In genomic region chr2:19670303-19670702, GRCh38 we compare ENCODE assay signal across 13 cellular contexts.
A peak's percentile ranks its signal among the peaks of the same experiment; 100 is the strongest.
DNase-seq lines count a peak whose midpoint lies in the region; ATAC-seq and TF ChIP-seq lines count a peak whose summit lies in the region.
"Had no signal": no experiment of that assay in that cellular context is flagged by ENCODE, and none has a peak within 500 bp of the region (broad histone marks: within the 10 kb centered on the region; RNA-seq: fewer than 3 reads in every experiment).

No MANE protein-coding gene starts in this region.

- DNase-seq in SK-N-MC (ENCODE audit: low read depth, low spot score) (no peak), fibroblast of villous mesenchyme (ENCODE audit: low read depth) (peak; percentile 77), renal cortical epithelial cell (ENCODE audit: low read depth) (peak; percentile 51), NCI-H2196 treated with DMSO at 0.1 percent for 48 hours (lab: John Stamatoyannopoulos, UW; ENCODE audit: unreplicated experiment) (no peak)
- DNase-seq: AML-193; Caco-2; CD8-positive, alpha-beta memory T cell; HCEC 1CT had no signal

- peak overlapping the region; percentile 9; the same call in 1 of the 2 replicates for H3K4me3 ChIP-seq in SK-N-MC
- H3K4me3 ChIP-seq in fibroblast of villous mesenchyme (ENCODE audit: low read depth, low read length), result no peak overlapping the region
- H3K4me3 ChIP-seq: BLaER1, GM12878, K562 had no signal

- ATAC-seq in GM18867 (IDR thresholded peaks at IDR 0.05; ENCODE audit: unreplicated experiment), result no peak
- ATAC-seq in GM21723 (IDR thresholded peaks at IDR 0.05; ENCODE audit: unreplicated experiment), result no peak
- ATAC-seq: GM12878, K562 had no signal

- no peak for TF ChIP-seq CTCF in fibroblast of villous mesenchyme (IDR thresholded peaks at IDR 0.05; ENCODE audit: insufficient read depth, low read depth, low read length)

- H3K27ac ChIP-seq in SK-N-MC, result no peak overlapping the region
- H3K27ac ChIP-seq: BLaER1 had no signal

- H3K9ac ChIP-seq in SK-N-MC (ENCODE audit: insufficient read length), result no peak overlapping the region
- H3K9ac ChIP-seq: BLaER1 had no signal

- no peaks in the 10 kb centered on the region for H3K36me3 ChIP-seq in SK-N-MC (ENCODE audit: insufficient read depth, low read length)
- H3K36me3 ChIP-seq: BLaER1 had no signal

- no peaks in the 10 kb centered on the region for H3K9me3 ChIP-seq in SK-N-MC (ENCODE audit: low read depth, low read length)
- H3K9me3 ChIP-seq: BLaER1, Caco-2 had no signal

Comparison
In these comparisons a context has a peak if more than half of its experiments do, and no peak if none do; other contexts are left out.
1. DNase-seq: peak in fibroblast of villous mesenchyme (single experiment) and renal cortical epithelial cell (single experiment); none in SK-N-MC (single experiment) and NCI-H2196 treated with DMSO at 0.1 percent for 48 hours (single experiment).